Comparison of ENCODE assay signal across 9 cellular contexts in genomic region chr3:90180543-90180942, GRCh38.
"Had no signal": no experiment of that assay in that cellular context is flagged by ENCODE, and none has a peak within 500 bp of the region (broad histone marks: within the 10 kb centered on the region; RNA-seq: fewer than 3 reads in every experiment).

No MANE protein-coding gene starts in this region.

- H3K27ac ChIP-seq: HL-60 had no signal

- H3K27ac Mint-ChIP-seq: GM23338, H9 had no signal

- H3K9me3 Mint-ChIP-seq: GM23338 had no signal

- H3K4me2 ChIP-seq: GM23338 had no signal

- ATAC-seq: GM23338, K562 had no signal

- FAIRE-seq: H1, H54, K562 had no signal

- H3K4me3 ChIP-seq: GM23338, K562 had no signal

- H2AFZ ChIP-seq: GM23338 had no signal

- H3K4me3 Mint-ChIP-seq: GM23338, H9 had no signal

- DNase-seq: H9, HCEC 1CT, IMR-90, KG1 had no signal
